21 cellular contexts compared by ENCODE assay signal in genomic region chr7:150727381-150727780, GRCh38. TPM values are rescaled to one million over a fixed set of nuclear protein-coding genes. Genes with fewer than 3 reads are reported as not detected.
A peak's percentile ranks its signal among the peaks of the same experiment; 100 is the strongest.
DNase-seq lines count a peak whose midpoint lies in the region; ATAC-seq and TF ChIP-seq lines count a peak whose summit lies in the region.
"Had no signal": no experiment of that assay in that cellular context is flagged by ENCODE, and none has a peak within 500 bp of the region (broad histone marks: within the 10 kb centered on the region; RNA-seq: fewer than 3 reads in every experiment).

No MANE protein-coding gene starts in this region.

- H3K27me3 ChIP-seq in A673 (replicated peaks; ENCODE audit: insufficient read depth, low read depth, low read length, poor library complexity), result peaks cover 5% of the 10 kb centered on the region
- H3K27me3 ChIP-seq: brain microvascular endothelial cell, SJCRH30 had no signal

- H3K4me1 Mint-ChIP-seq in activated naive CD4-positive, alpha-beta T cell treated with anti-CD3 and anti-CD28 coated beads for 36 hours (ENCODE audit: low read depth), result peaks cover 67% of the 10 kb centered on the region
- peaks cover 58% of the 10 kb centered on the region for H3K4me1 Mint-ChIP-seq in activated naive CD4-positive, alpha-beta T cell treated with anti-CD3 and anti-CD28 coated beads, Interleukin-2, amount 10 ng/mL, durations not matched to agents 7 days and 5 days
- H3K4me1 Mint-ChIP-seq in activated CD8-positive, alpha-beta T cell treated with anti-CD3 and anti-CD28 coated beads, Interleukin-2, amount 10 ng/mL, durations not matched to agents 7 days and 5 days (ENCODE audit: low read depth), result peaks cover 57% of the 10 kb centered on the region
- H3K4me1 Mint-ChIP-seq: B cell, H9 had no signal

- TF ChIP-seq CTCF in A673 (conservative IDR thresholded peaks at IDR 0.05; ENCODE audit: low read depth, low read length), result no peak

- no peak for DNase-seq in activated naive CD4-positive, alpha-beta T cell treated with anti-CD3 and anti-CD28 coated beads for 36 hours
- no peak for DNase-seq in activated naive CD4-positive, alpha-beta T cell treated with anti-CD3 and anti-CD28 coated beads, Interleukin-2, amount 10 ng/mL, durations not matched to agents 7 days and 5 days
- no peak for DNase-seq in activated CD8-positive, alpha-beta T cell treated with anti-CD3 and anti-CD28 coated beads, Interleukin-2, amount 10 ng/mL, durations not matched to agents 7 days and 5 days
- DNase-seq in left lobe of liver (ENCODE audit: low spot score), result peak; percentile 87
- DNase-seq in renal cortical epithelial cell (ENCODE audit: low read depth), result peak; percentile 1
- DNase-seq in A673 (ENCODE audit: low spot score), result no peak
- no peak for DNase-seq in DMS79 treated with DMSO at 0.1 percent for 48 hours (lab: John Stamatoyannopoulos, UW)
- DNase-seq in GM19238 (ENCODE audit: insufficient read length, low spot score), result no peak
- DNase-seq: activated CD4-positive, alpha-beta T cell treated with anti-CD3 and anti-CD28 coated beads for 36 hours; brain microvascular endothelial cell; foreskin melanocyte; H9; NCI-H1105 treated with DMSO at 0.1 percent for 48 hours; NCI-H2029; NCI-H69; SJCRH30 had no signal

- CTCF ChIA-PET in activated naive CD4-positive, alpha-beta T cell treated with anti-CD3 and anti-CD28 coated beads for 36 hours (lab: Charles Lee), result interaction anchor here (0.8 to 1.4 kb wide), 3 partner anchors 10 to 278 kb away, joined by 3 to 8 read pairs (median 5); partner anchors contain the start of gene GIMAP1
- CTCF ChIA-PET in activated naive CD4-positive, alpha-beta T cell treated with anti-CD3 and anti-CD28 coated beads, Interleukin-2, amount 10 ng/mL, durations not matched to agents 7 days and 5 days (lab: Charles Lee), result interaction anchor here (1.0 kb wide), 2 partner anchors 11 to 160 kb away, joined by 3 read pairs; no protein-coding TSS in a partner anchor
- CTCF ChIA-PET in activated CD8-positive, alpha-beta T cell treated with anti-CD3 and anti-CD28 coated beads, Interleukin-2, amount 10 ng/mL, durations not matched to agents 7 days and 5 days (lab: Charles Lee), result interaction anchor here (0.9 to 1.2 kb wide), 3 partner anchors 11 to 278 kb away, joined by 3 to 10 read pairs (median 5); partner anchors contain the start of gene GIMAP1
- CTCF ChIA-PET in A673 (lab: Charles Lee), result no interaction called here

- no peaks in the 10 kb centered on the region for H3K36me3 ChIP-seq in A673 (ENCODE audit: insufficient read depth, low read length, poor library complexity, severe bottlenecking)
- H3K36me3 ChIP-seq: brain microvascular endothelial cell, prostate gland, SJCRH30 had no signal

- no peak overlapping the region for H3K27ac ChIP-seq in A673 (ENCODE audit: low read depth, low read length, poor library complexity, severe bottlenecking)
- H3K27ac ChIP-seq: A549, brain microvascular endothelial cell, HL-60, prostate gland, SJCRH30 had no signal

- no TSS peak for BruUV-seq in A673 (replicated peaks; lab: Mats Ljungman, UMichigan)

- no peaks in the 10 kb centered on the region for H3K27me3 Mint-ChIP-seq in activated naive CD4-positive, alpha-beta T cell treated with anti-CD3 and anti-CD28 coated beads for 36 hours (ENCODE audit: low read depth)
- H3K27me3 Mint-ChIP-seq in activated naive CD4-positive, alpha-beta T cell treated with anti-CD3 and anti-CD28 coated beads, Interleukin-2, amount 10 ng/mL, durations not matched to agents 7 days and 5 days, result no peaks in the 10 kb centered on the region
- no peaks in the 10 kb centered on the region for H3K27me3 Mint-ChIP-seq in activated CD8-positive, alpha-beta T cell treated with anti-CD3 and anti-CD28 coated beads, Interleukin-2, amount 10 ng/mL, durations not matched to agents 7 days and 5 days (ENCODE audit: low read depth)
- H3K27me3 Mint-ChIP-seq: activated CD4-positive, alpha-beta T cell treated with anti-CD3 and anti-CD28 coated beads for 36 hours had no signal

- H3K4me3 ChIP-seq in A673 (ENCODE audit: low read depth, low read length, poor library complexity, severe bottlenecking), result no peak overlapping the region
- H3K4me3 ChIP-seq: A549, prostate gland, SJCRH30 had no signal

- H3K36me3 Mint-ChIP-seq in activated naive CD4-positive, alpha-beta T cell treated with anti-CD3 and anti-CD28 coated beads for 36 hours (ENCODE audit: low read depth), result peaks cover 50% of the 10 kb centered on the region
- H3K36me3 Mint-ChIP-seq in activated naive CD4-positive, alpha-beta T cell treated with anti-CD3 and anti-CD28 coated beads, Interleukin-2, amount 10 ng/mL, durations not matched to agents 7 days and 5 days, result peaks cover 77% of the 10 kb centered on the region
- H3K36me3 Mint-ChIP-seq in activated CD8-positive, alpha-beta T cell treated with anti-CD3 and anti-CD28 coated beads, Interleukin-2, amount 10 ng/mL, durations not matched to agents 7 days and 5 days (ENCODE audit: low read depth), result peaks cover 75% of the 10 kb centered on the region

- no peaks in the 10 kb centered on the region for H3K4me1 ChIP-seq in A673 (ENCODE audit: insufficient read depth, low read length, poor library complexity, severe bottlenecking)
- H3K4me1 ChIP-seq: A549, prostate gland, SJCRH30 had no signal

- no peak overlapping the region for H3K4me3 Mint-ChIP-seq in activated naive CD4-positive, alpha-beta T cell treated with anti-CD3 and anti-CD28 coated beads for 36 hours
- H3K4me3 Mint-ChIP-seq in activated naive CD4-positive, alpha-beta T cell treated with anti-CD3 and anti-CD28 coated beads, Interleukin-2, amount 10 ng/mL, durations not matched to agents 7 days and 5 days, result no peak overlapping the region
- no peak overlapping the region for H3K4me3 Mint-ChIP-seq in activated CD8-positive, alpha-beta T cell treated with anti-CD3 and anti-CD28 coated beads, Interleukin-2, amount 10 ng/mL, durations not matched to agents 7 days and 5 days
- H3K4me3 Mint-ChIP-seq: activated CD4-positive, alpha-beta T cell treated with anti-CD3 and anti-CD28 coated beads for 36 hours; B cell; H9 had no signal

- ATAC-seq in activated CD8-positive, alpha-beta T cell treated with anti-CD3 and anti-CD28 coated beads, Interleukin-2, amount 10 ng/mL, durations not matched to agents 7 days and 5 days, result no peak
- ATAC-seq in left lobe of liver, result peak; percentile 92
- ATAC-seq: A549; activated CD4-positive, alpha-beta T cell treated with anti-CD3 and anti-CD28 coated beads for 36 hours; esophagus mucosa had no signal

- H3K9me3 Mint-ChIP-seq in activated naive CD4-positive, alpha-beta T cell treated with anti-CD3 and anti-CD28 coated beads for 36 hours, result peaks cover 32% of the 10 kb centered on the region
- peaks cover 43% of the 10 kb centered on the region for H3K9me3 Mint-ChIP-seq in activated naive CD4-positive, alpha-beta T cell treated with anti-CD3 and anti-CD28 coated beads, Interleukin-2, amount 10 ng/mL, durations not matched to agents 7 days and 5 days
- H3K9me3 Mint-ChIP-seq in activated CD8-positive, alpha-beta T cell treated with anti-CD3 and anti-CD28 coated beads, Interleukin-2, amount 10 ng/mL, durations not matched to agents 7 days and 5 days (ENCODE audit: insufficient read depth), result peaks cover 24% of the 10 kb centered on the region

- POLR2A ChIA-PET in activated CD8-positive, alpha-beta T cell treated with anti-CD3 and anti-CD28 coated beads, Interleukin-2, amount 10 ng/mL, durations not matched to agents 7 days and 5 days (lab: Charles Lee), result interaction anchor here (0.7 kb wide), 1 partner anchor 10 kb away, joined by 3 read pairs; the partner anchor contains the start of gene GIMAP5
- POLR2A ChIA-PET in A673 (lab: Charles Lee; ENCODE audit: low non-redundant PET), result no interaction called here

- H3K9me3 ChIP-seq in A673 (ENCODE audit: low read depth, low read length, poor library complexity, severe bottlenecking), result peaks cover 8% of the 10 kb centered on the region
- H3K9me3 ChIP-seq: A549, prostate gland, SJCRH30 had no signal

- peak overlapping the region; percentile 37 for H3K27ac Mint-ChIP-seq in activated naive CD4-positive, alpha-beta T cell treated with anti-CD3 and anti-CD28 coated beads for 36 hours
- H3K27ac Mint-ChIP-seq in activated naive CD4-positive, alpha-beta T cell treated with anti-CD3 and anti-CD28 coated beads, Interleukin-2, amount 10 ng/mL, durations not matched to agents 7 days and 5 days, result no peak overlapping the region
- H3K27ac Mint-ChIP-seq in activated CD8-positive, alpha-beta T cell treated with anti-CD3 and anti-CD28 coated beads, Interleukin-2, amount 10 ng/mL, durations not matched to agents 7 days and 5 days, result peak overlapping the region; percentile 4
- H3K27ac Mint-ChIP-seq: B cell, H9 had no signal

- intact Hi-C loops in activated naive CD4-positive, alpha-beta T cell treated with anti-CD3 and anti-CD28 coated beads for 36 hours (cut with micrococcal nuclease), result no loop called here
- intact Hi-C loops in A673 (cut with micrococcal nuclease; ENCODE audit: unreplicated experiment), result no loop called here

RNA-seq across cellular contexts. Expression of gene GIMAP5, which starts 9.8 kb away (rescaled TPM):
- 10 to 100 TPM; 32.1 to 32.3 TPM for total RNA-seq in activated naive CD4-positive, alpha-beta T cell treated with anti-CD3 and anti-CD28 coated beads for 36 hours
- total RNA-seq in activated CD8-positive, alpha-beta T cell treated with anti-CD3 and anti-CD28 coated beads, Interleukin-2, amount 10 ng/mL, durations not matched to agents 7 days and 5 days, result 10 to 100 TPM; 56.3 to 63.3 TPM
- total RNA-seq in left lobe of liver (3.7 TPM), renal cortical epithelial cell (0.20 and 0.35 TPM in 2 replicates), A673 (2021) (0.58 TPM in 1 of 2 replicates, not detected in the other)
- total RNA-seq: H9, SJCRH30 had no signal

RNA-seq across cellular contexts. Expression of gene GIMAP1, which starts 11.0 kb away (rescaled TPM):
- total RNA-seq in activated naive CD4-positive, alpha-beta T cell treated with anti-CD3 and anti-CD28 coated beads for 36 hours, result 1 to 10 TPM; 5.1 to 5.3 TPM
- 10 to 100 TPM; 19.0 to 20.2 TPM for total RNA-seq in activated CD8-positive, alpha-beta T cell treated with anti-CD3 and anti-CD28 coated beads, Interleukin-2, amount 10 ng/mL, durations not matched to agents 7 days and 5 days
- total RNA-seq in left lobe of liver (1.4 TPM), renal cortical epithelial cell (not detected in 2 replicates), A673 (2021) (not detected in 2 replicates)
- total RNA-seq: H9, SJCRH30 had no signal

RNA-seq across cellular contexts. Expression of gene GIMAP2, which starts 41.9 kb away (rescaled TPM):
- 10 to 100 TPM; 45.0 to 49.5 TPM for total RNA-seq in activated naive CD4-positive, alpha-beta T cell treated with anti-CD3 and anti-CD28 coated beads for 36 hours
- total RNA-seq in activated CD8-positive, alpha-beta T cell treated with anti-CD3 and anti-CD28 coated beads, Interleukin-2, amount 10 ng/mL, durations not matched to agents 7 days and 5 days, result 10 to 100 TPM; 79.0 to 82.9 TPM
- total RNA-seq in left lobe of liver (5.3 TPM), renal cortical epithelial cell (0.85 and 1.2 TPM in 2 replicates), A673 (2021) (4.3 TPM in 2 replicates)
- total RNA-seq: H9, SJCRH30 had no signal

Comparison
In these comparisons a context has a peak if more than half of its experiments do, and no peak if none do; other contexts are left out.
1. DNase-seq: peak in left lobe of liver (single experiment) and renal cortical epithelial cell (single experiment); none in activated naive CD4-positive, alpha-beta T cell treated with anti-CD3 and anti-CD28 coated beads for 36 hours (single experiment), activated naive CD4-positive, alpha-beta T cell treated with anti-CD3 and anti-CD28 coated beads, Interleukin-2, amount 10 ng/mL, durations not matched to agents 7 days and 5 days (single experiment), activated CD8-positive, alpha-beta T cell treated with anti-CD3 and anti-CD28 coated beads, Interleukin-2, amount 10 ng/mL, durations not matched to agents 7 days and 5 days (single experiment), A673 (single experiment), DMS79 treated with DMSO at 0.1 percent for 48 hours (single experiment) and GM19238 (single experiment).